ENCODE assay signal across 25 cellular contexts in genomic region chr1:20546637-20547036, GRCh38. TPM values are rescaled to one million over a fixed set of nuclear protein-coding genes. Genes with fewer than 3 reads are reported as not detected.
A peak's percentile ranks its signal among the peaks of the same experiment; 100 is the strongest.
DNase-seq lines count a peak whose midpoint lies in the region; ATAC-seq and TF ChIP-seq lines count a peak whose summit lies in the region.
"Had no signal": no experiment of that assay in that cellular context is flagged by ENCODE, and none has a peak within 500 bp of the region (broad histone marks: within the 10 kb centered on the region; RNA-seq: fewer than 3 reads in every experiment).

No MANE protein-coding gene starts in this region.

- H3K4me1 ChIP-seq in GM23338 (ENCODE audit: insufficient read depth), result peaks cover 2% of the 10 kb centered on the region; the same call in 1 of the 2 replicates
- H3K4me1 ChIP-seq: BE2C had no signal

- no peaks in the 10 kb centered on the region for H3K79me2 ChIP-seq in GM23338 (replicated peaks; ENCODE audit: insufficient read depth)

- no peaks in the 10 kb centered on the region for H3K9me2 ChIP-seq in GM23338 (ENCODE audit: insufficient read depth)

- H3K27me3 Mint-ChIP-seq in GM23338 (ENCODE audit: insufficient read depth, low read depth, poor library complexity), result peaks cover 25% of the 10 kb centered on the region

- H3K27ac Mint-ChIP-seq in GM23338, result no peak overlapping the region
- H3K27ac Mint-ChIP-seq: CD14-positive monocyte; CD4-positive, alpha-beta memory T cell; CD4-positive, CD25-positive, alpha-beta regulatory T cell; CD8-positive, alpha-beta memory T cell had no signal

- no peak overlapping the region for H3K4me3 ChIP-seq in GM23338
- H3K4me3 ChIP-seq in H7 (ENCODE audit: insufficient read depth, low read depth, low read length), result no peak overlapping the region
- H3K4me3 ChIP-seq: BLaER1 had no signal

- peaks cover 6% of the 10 kb centered on the region; the same call in 1 of the 2 replicates for H3F3A ChIP-seq in GM23338 (replicated peaks; ENCODE audit: low read depth)

- H3K36me3 Mint-ChIP-seq in GM23338 (ENCODE audit: low read depth), result no peaks in the 10 kb centered on the region
- H3K36me3 Mint-ChIP-seq: CD14-positive monocyte; CD4-positive, CD25-positive, alpha-beta regulatory T cell; CD8-positive, alpha-beta memory T cell had no signal

- 0 out of 3 replicates have a peak, but pooled peaks cover 4% of the 10 kb centered on the region for H3K4me1 Mint-ChIP-seq in GM23338
- H3K4me1 Mint-ChIP-seq: CD14-positive monocyte; CD4-positive, alpha-beta memory T cell; CD8-positive, alpha-beta memory T cell had no signal

- H3K27ac ChIP-seq in GM23338 (ENCODE audit: low read depth), result no peak overlapping the region
- H3K27ac ChIP-seq: BLaER1 had no signal

- DNase-seq in GM23338 (ENCODE audit: low spot score) (no peak), H7 (peak; percentile 57), iPS-NIHi11 (ENCODE audit: low spot score) (peak; percentile 38), NCI-H510A treated with DMSO at 0.1 percent for 48 hours (lab: John Stamatoyannopoulos, UW) (no peak)
- DNase-seq: 8988T; ACHN; BE2C; C1 segment of cervical spinal cord; CD4-positive, alpha-beta memory T cell; CD4-positive, CD25-positive, alpha-beta regulatory T cell; CD8-positive, alpha-beta memory T cell; COR-L47; DMS 273 treated with DMSO at 0.1 percent for 48 hours; DMS153; DMS53; DMS79; DND-41; EL; GDM1 had no signal

- TF ChIP-seq CTCF in GM23338 (conservative IDR thresholded peaks at IDR 0.05; ENCODE audit: low read depth in 2 of 2), result no peak

- H3K9me3 Mint-ChIP-seq in GM23338, result no peaks in the 10 kb centered on the region
- H3K9me3 Mint-ChIP-seq: CD8-positive, alpha-beta memory T cell had no signal

- no peak overlapping the region for H2AFZ ChIP-seq in GM23338

- H3K27me3 ChIP-seq in GM23338 (ENCODE audit: insufficient read depth) (peaks cover 27% of the 10 kb centered on the region), H7 (ENCODE audit: control insufficient read depth, insufficient read depth, low read length) (peaks cover 15% of the 10 kb centered on the region)
- H3K27me3 ChIP-seq: BE2C had no signal

- no peak overlapping the region for H3K4me3 Mint-ChIP-seq in GM23338
- H3K4me3 Mint-ChIP-seq: CD4-positive, alpha-beta memory T cell; CD4-positive, CD25-positive, alpha-beta regulatory T cell; CD8-positive, alpha-beta memory T cell had no signal

- peak; percentile 79 for ATAC-seq in GM23338
- no peak for ATAC-seq in HG03565 (IDR thresholded peaks at IDR 0.05; ENCODE audit: unreplicated experiment)
- ATAC-seq in HG03175 (IDR thresholded peaks at IDR 0.05; ENCODE audit: unreplicated experiment), result no peak

- no peaks in the 10 kb centered on the region for H4K20me1 ChIP-seq in GM23338 (replicated peaks; ENCODE audit: insufficient read depth)

- no peak overlapping the region for H3K4me2 ChIP-seq in GM23338
- H3K4me2 ChIP-seq: BLaER1 had no signal

- H3K36me3 ChIP-seq in GM23338 (ENCODE audit: insufficient read depth), result no peaks in the 10 kb centered on the region
- no peaks in the 10 kb centered on the region for H3K36me3 ChIP-seq in H7 (replicated peaks; ENCODE audit: control insufficient read depth, insufficient read depth, low read length)
- H3K36me3 ChIP-seq: BE2C, BLaER1 had no signal

TF ChIP-seq in GM23338, 12 proteins besides CTCF, POLR2A, EP300 and RAD21 (continues in another document):
- TF ChIP-seq ZNF114 (CRISPR knock-in tag; IDR thresholded peaks at IDR 0.05), result no peak
- no peak for TF ChIP-seq ZNF462 (CRISPR knock-in tag; IDR thresholded peaks at IDR 0.05)
- no peak for TF ChIP-seq CREB1 (CRISPR knock-in tag; IDR thresholded peaks at IDR 0.05; ENCODE audit: low read depth)
- no peak for TF ChIP-seq POLR2AphosphoS5 (IDR thresholded peaks at IDR 0.05; ENCODE audit: low read depth)
- TF ChIP-seq, protein P1, sequence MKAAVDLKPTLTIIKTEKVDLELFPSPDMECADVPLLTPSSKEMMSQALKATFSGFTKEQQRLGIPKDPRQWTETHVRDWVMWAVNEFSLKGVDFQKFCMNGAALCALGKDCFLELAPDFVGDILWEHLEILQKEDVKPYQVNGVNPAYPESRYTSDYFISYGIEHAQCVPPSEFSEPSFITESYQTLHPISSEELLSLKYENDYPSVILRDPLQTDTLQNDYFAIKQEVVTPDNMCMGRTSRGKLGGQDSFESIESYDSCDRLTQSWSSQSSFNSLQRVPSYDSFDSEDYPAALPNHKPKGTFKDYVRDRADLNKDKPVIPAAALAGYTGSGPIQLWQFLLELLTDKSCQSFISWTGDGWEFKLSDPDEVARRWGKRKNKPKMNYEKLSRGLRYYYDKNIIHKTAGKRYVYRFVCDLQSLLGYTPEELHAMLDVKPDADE (IDR thresholded peaks at IDR 0.05), result no peak
- TF ChIP-seq NANOG (IDR thresholded peaks at IDR 0.05; ENCODE audit: borderline replicate concordance), result no peak
- no peak for TF ChIP-seq STAT1 (IDR thresholded peaks at IDR 0.05; ENCODE audit: unreplicated experiment)
- no peak for TF ChIP-seq ZNF331 (CRISPR knock-in tag; IDR thresholded peaks at IDR 0.05; ENCODE audit: low read depth)

RNA-seq across cellular contexts. Expression of gene FAM43B, which starts 5.7 kb away (rescaled TPM):
- total RNA-seq in GM23338 (2014; rRNA removed; shearing (Covaris generic)), result 3.0 and 3.6 TPM in 2 replicates
- 0.66 and 1.1 TPM in 2 replicates for polyA plus RNA-seq in GM23338 (2016; fragmentation: Nextera tagmentation; extraction: Ambion mirVana)
- 4.1 and 6.1 TPM in 2 replicates for total RNA-seq in H7 (2014; rRNA removed; shearing (Covaris generic))
- total RNA-seq: A673; CD4-positive, alpha-beta memory T cell; CD4-positive, CD25-positive, alpha-beta regulatory T cell; CD8-positive, alpha-beta memory T cell had no signal
- polyA plus RNA-seq: CD14-positive monocyte; CD4-positive, alpha-beta memory T cell; CD4-positive, CD25-positive, alpha-beta regulatory T cell; CD8-positive, alpha-beta memory T cell had no signal

RNA-seq across cellular contexts. Expression of gene MUL1, which starts 38.7 kb away (rescaled TPM):
- 23.7 and 26.2 TPM in 2 replicates for total RNA-seq in GM23338 (2014; rRNA removed; shearing (Covaris generic))
- polyA plus RNA-seq in GM23338 (2016; fragmentation: Nextera tagmentation; extraction: Ambion mirVana), result 8.1 and 8.9 TPM in 2 replicates
- total RNA-seq in H7 (2014; rRNA removed; shearing (Covaris generic)), result 30.8 and 32.6 TPM in 2 replicates

RNA-seq across cellular contexts. Expression of gene CDA, which starts 42.3 kb away (rescaled TPM):
- total RNA-seq in GM23338 (2014; rRNA removed; shearing (Covaris generic)), result 1.7 and 2.5 TPM in 2 replicates
- 13.6 and 16.4 TPM in 2 replicates for polyA plus RNA-seq in GM23338 (2016; fragmentation: Nextera tagmentation; extraction: Ambion mirVana)
- total RNA-seq in H7 (2014; rRNA removed; shearing (Covaris generic)), result 37.1 and 39.4 TPM in 2 replicates
- total RNA-seq: A673; CD4-positive, alpha-beta memory T cell; CD4-positive, CD25-positive, alpha-beta regulatory T cell; CD8-positive, alpha-beta memory T cell; G401 had no signal
- polyA plus RNA-seq: CD4-positive, alpha-beta memory T cell; CD8-positive, alpha-beta memory T cell had no signal

Comparison
In these comparisons a context has a peak if more than half of its experiments do, and no peak if none do; other contexts are left out.
1. DNase-seq: peak in H7 (single experiment) and iPS-NIHi11 (single experiment); none in GM23338 (single experiment) and NCI-H510A treated with DMSO at 0.1 percent for 48 hours (single experiment).
2. RNA of gene CDA, which starts 42.3 kb away (total RNA-seq): 37.1 to 39.4 TPM in H7; 1.7 to 2.5 TPM in GM23338; every median in the first group is over 10 times any median in the second.